9 cellular contexts compared by ENCODE assay signal in the genomic region with DNA sequence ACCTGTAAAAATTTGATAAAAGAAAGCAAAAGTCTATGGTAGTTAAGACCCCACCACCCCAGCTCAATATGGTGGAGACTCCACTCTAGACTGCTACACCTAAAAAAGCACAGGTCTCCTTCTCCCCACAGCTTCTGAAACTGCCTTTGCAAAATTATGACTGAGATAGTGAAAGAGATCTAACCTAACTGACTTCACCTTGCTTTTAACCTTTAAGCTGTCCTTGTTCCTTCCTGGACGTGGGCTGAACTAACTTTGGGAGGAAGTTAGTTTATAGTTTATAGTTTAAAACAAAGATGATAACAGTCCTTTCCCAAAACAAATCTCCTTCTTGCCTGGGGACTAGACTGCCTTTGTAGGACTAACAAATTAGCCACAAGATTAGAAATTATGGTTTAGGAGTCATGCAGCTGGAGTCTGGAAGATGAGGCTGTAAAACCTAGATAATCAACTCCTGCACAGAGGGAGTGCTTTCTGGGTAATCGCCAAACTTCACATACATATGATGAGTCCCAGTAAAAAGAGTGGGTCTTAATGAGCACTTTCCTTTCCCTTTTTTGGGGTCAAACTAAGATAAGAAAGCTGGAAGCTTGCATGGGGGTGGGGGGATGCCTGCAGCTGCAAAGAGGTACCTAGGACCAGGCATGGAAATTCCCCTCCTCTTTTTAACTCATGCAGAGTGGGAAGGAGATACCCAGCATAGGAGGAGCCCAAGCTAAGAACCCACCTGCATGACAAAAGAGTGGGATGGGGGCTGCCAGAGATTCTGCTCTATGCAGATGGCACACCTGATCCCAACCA.
DNase-seq lines count a peak whose midpoint lies in the region; ATAC-seq and FAIRE-seq lines count a peak whose summit lies in the region.
"Had no signal": no experiment of that assay in that cellular context is flagged by ENCODE, and none has a peak within 500 bp of the region (broad histone marks: within the 10 kb centered on the region; RNA-seq: fewer than 3 reads in every experiment).

No MANE protein-coding gene starts in this region.

- ATAC-seq in GM18517 (IDR thresholded peaks at IDR 0.05; ENCODE audit: unreplicated experiment) (peak; percentile 85), GM21528 (IDR thresholded peaks at IDR 0.05; ENCODE audit: low FRiP score, unreplicated experiment) (peak; percentile 68), HG03354 (IDR thresholded peaks at IDR 0.05; ENCODE audit: poor library complexity, severe bottlenecking, unreplicated experiment) (peak; percentile 89)

- peak; percentile 45 for FAIRE-seq in endometrium (lab: Jason Lieb, UNC)

- DNase-seq in NCI-H345 (lab: John Stamatoyannopoulos, UW) (no peak), AG20443 (ENCODE audit: low spot score) (no peak)
- DNase-seq in activated effector memory CD4-positive, alpha-beta T cell treated with Interleukin-2 at 50 U/mL for 16 hours = no peak
- no peak for DNase-seq in stimulated activated naive CD4-positive, alpha-beta T cell treated with Interleukin-2 at 50 U/mL for 16 hours (lab: John Stamatoyannopoulos, UW)
- DNase-seq: DMS 273 treated with DMSO at 0.1 percent for 48 hours had no signal
